ENCODE assay signal across 25 cellular contexts in the genomic region with DNA sequence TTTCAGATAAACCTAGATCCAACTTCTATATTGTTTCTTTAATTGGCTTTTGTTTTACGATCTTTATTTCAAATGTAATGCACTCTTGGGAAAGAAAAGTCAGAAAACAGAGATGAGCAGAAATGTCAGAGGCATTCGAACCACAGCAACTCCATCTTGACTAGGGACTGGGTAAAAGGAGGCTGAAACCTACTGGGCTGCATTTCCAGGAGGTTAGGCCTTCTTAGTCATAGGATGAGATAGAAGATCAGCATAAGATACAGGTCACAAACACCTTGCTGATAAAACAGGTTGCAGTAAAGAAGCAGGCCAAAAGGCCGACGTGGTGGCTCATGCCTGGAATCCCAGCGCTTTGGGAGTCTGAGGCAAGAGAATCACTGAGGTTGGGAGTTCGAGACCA.
"Had no signal": no experiment of that assay in that cellular context is flagged by ENCODE, and none has a peak within 500 bp of the region (broad histone marks: within the 10 kb centered on the region; RNA-seq: fewer than 3 reads in every experiment).

No MANE protein-coding gene starts in this region.

- H3K4me1 ChIP-seq: parathyroid adenoma, psoas muscle, right lobe of liver, uterus had no signal

- H3K36me3 ChIP-seq: neutrophil, ovary, right lobe of liver, sigmoid colon, stomach, thoracic aorta, thyroid gland, tibial nerve, upper lobe of right lung, uterus had no signal

- H3K27me3 ChIP-seq: neutrophil, ovary, right lobe of liver, sigmoid colon, stomach, thyroid gland, tibial nerve, upper lobe of right lung, uterus had no signal

- H3K9me3 ChIP-seq: neutrophil, ovary, psoas muscle, right lobe of liver, sigmoid colon, stomach, thoracic aorta, thyroid gland, tibial nerve, upper lobe of right lung, uterus had no signal

- H2AFZ ChIP-seq: parathyroid adenoma had no signal

- FAIRE-seq: small intestine had no signal

- ATAC-seq: naive thymus-derived CD4-positive, alpha-beta T cell; natural killer cell; psoas muscle; right cardiac atrium; right lobe of liver; stimulated activated effector memory CD8-positive, alpha-beta T cell treated with anti-CD3 and anti-CD28 coated beads, Interleukin-12 subunit alpha, Interleukin-12 subunit beta, amount 100 ng/mL, for 72 hours; stimulated activated naive B cell treated with anti-CD40 and anti-IgM and Interleukin-4, amounts not matched to agents 10 μg/mL and 1 μg/mL and 100 μg/mL, for 72 hours; upper lobe of right lung had no signal

- H3K9ac ChIP-seq: parathyroid adenoma had no signal

- H3K79me2 ChIP-seq: parathyroid adenoma had no signal

- H3K4me3 ChIP-seq: ovary, psoas muscle, right lobe of liver, sigmoid colon, stomach, thoracic aorta, thyroid gland, tibial nerve, upper lobe of right lung, uterus had no signal

- DNase-seq: naive thymus-derived CD4-positive, alpha-beta T cell; natural killer cell; nucleus accumbens; ovary; posterior cingulate gyrus; psoas muscle; right cardiac atrium; right lobe of liver; sigmoid colon; small intestine; stimulated activated CD4-positive, alpha-beta T cell treated with anti-CD3 and anti-CD28 coated beads, Interleukin-15, amount 100 ng/mL, for 24 hours; stimulated activated CD4-positive, alpha-beta T cell treated with anti-CD3 and anti-CD28 coated beads, Interleukin-2, amount 100 ng/mL, for 24 hours; stimulated activated CD4-positive, alpha-beta T cell treated with anti-CD3 and anti-CD28 coated beads, Interleukin-2, amount 100 ng/mL, for 48 hours; stimulated activated CD4-positive, alpha-beta T cell treated with anti-CD3 and anti-CD28 coated beads, Interleukin-4, amount 100 ng/mL, for 24 hours; stimulated activated naive B cell treated with anti-CD40 and anti-IgM and Interleukin-4, amounts not matched to agents 10 μg/mL and 1 μg/mL and 100 μg/mL, for 72 hours; stimulated activated naive CD4-positive, alpha-beta T cell treated with Interleukin-2 at 50 U/mL for 16 hours; stomach; thyroid gland; upper lobe of right lung; uterus had no signal

- H3K27ac ChIP-seq: neutrophil, ovary, parathyroid adenoma, psoas muscle, right lobe of liver, sigmoid colon, stomach, thoracic aorta, thyroid gland, tibial nerve, upper lobe of right lung, uterus had no signal
